In genomic region chr11:87428266-87428665, GRCh38 we compare ENCODE assay signal across 1 cellular context.
TF ChIP-seq lines count a peak whose summit lies in the region.

No MANE protein-coding gene starts in this region.

TF ChIP-seq in SK-N-SH, 30 proteins besides CTCF, POLR2A, EP300 and RAD21:
- TF ChIP-seq PBX3 (IDR thresholded peaks at IDR 0.05) = no peak
- TF ChIP-seq MXI1 (IDR thresholded peaks at IDR 0.05; ENCODE audit: low read depth, low read length) = no peak
- TF ChIP-seq SMC3 (IDR thresholded peaks at IDR 0.05; ENCODE audit: low read depth, low read length) = no peak
- no peak for TF ChIP-seq IRF3 (IDR thresholded peaks at IDR 0.05; ENCODE audit: low read depth, low read length)
- no peak for TF ChIP-seq NFIC (IDR thresholded peaks at IDR 0.05; ENCODE audit: borderline replicate concordance)
- no peak for TF ChIP-seq FOXM1 (IDR thresholded peaks at IDR 0.05; ENCODE audit: low read depth)
- no peak for TF ChIP-seq REST (IDR thresholded peaks at IDR 0.05; ENCODE audit: low read depth, low read length)
- TF ChIP-seq GATA2 (CRISPR knock-in tag; IDR thresholded peaks at IDR 0.05) = no peak
- no peak for TF ChIP-seq RFX5 (IDR thresholded peaks at IDR 0.05; ENCODE audit: low read length)
- TF ChIP-seq FOSL2 (IDR thresholded peaks at IDR 0.05; ENCODE audit: borderline replicate concordance, low read depth) = no peak
- no peak for TF ChIP-seq TAF1 (IDR thresholded peaks at IDR 0.05; ENCODE audit: borderline replicate concordance, low read depth, low read length)
- TF ChIP-seq CHD2 (IDR thresholded peaks at IDR 0.05; ENCODE audit: low read length, partially characterized antibody) = no peak
- TF ChIP-seq RCOR1 (IDR thresholded peaks at IDR 0.05; ENCODE audit: low read length) = no peak
- no peak for TF ChIP-seq JUND (IDR thresholded peaks at IDR 0.05)
- no peak for TF ChIP-seq TEAD4 (IDR thresholded peaks at IDR 0.05; ENCODE audit: borderline replicate concordance, insufficient read depth)
